Comparison of ENCODE assay signal across 10 cellular contexts in genomic region chr7:6273380-6273837, GRCh38. TPM values are rescaled to one million over a fixed set of nuclear protein-coding genes. Genes with fewer than 3 reads are reported as not detected.
DNase-seq lines count a peak whose midpoint lies in the region; ATAC-seq and TF ChIP-seq lines count a peak whose summit lies in the region.
"Had no signal": no experiment of that assay in that cellular context is flagged by ENCODE, and none has a peak within 500 bp of the region (broad histone marks: within the 10 kb centered on the region; RNA-seq: fewer than 3 reads in every experiment).

No MANE protein-coding gene starts in this region.

- H3K36me3 ChIP-seq in CD8-positive, alpha-beta T cell (ENCODE audit: insufficient read depth, low read length) = no peaks in the 10 kb centered on the region
- no peaks in the 10 kb centered on the region for H3K36me3 ChIP-seq in right lobe of liver
- H3K36me3 ChIP-seq: thoracic aorta had no signal

- no peak for TF ChIP-seq POLR2A in right lobe of liver (IDR thresholded peaks at IDR 0.05)

- H3K27me3 Mint-ChIP-seq in CD8-positive, alpha-beta T cell (ENCODE audit: low read depth) = peaks cover 10% of the 10 kb centered on the region

- no peaks in the 10 kb centered on the region for H3K9me3 ChIP-seq in CD8-positive, alpha-beta T cell (ENCODE audit: low read length)
- no peaks in the 10 kb centered on the region for H3K9me3 ChIP-seq in right lobe of liver
- H3K9me3 ChIP-seq: thoracic aorta had no signal

- no peak for ATAC-seq in CD8-positive, alpha-beta T cell
- ATAC-seq in right lobe of liver = peak; percentile 24 to 59 (median 40)

- H3K27me3 ChIP-seq in CD8-positive, alpha-beta T cell (ENCODE audit: insufficient read depth, low read length) = no peaks in the 10 kb centered on the region
- H3K27me3 ChIP-seq in right lobe of liver = no peaks in the 10 kb centered on the region

- WGBS in right lobe of liver (ENCODE audit: insufficient coverage, low coverage, low lambda C conversion rate, missing lambda C conversion rate) = 51% methylated on average over 5 of the region's 6 CpGs

- no peaks in the 10 kb centered on the region for H3K9me3 Mint-ChIP-seq in CD8-positive, alpha-beta T cell
- H3K9me3 Mint-ChIP-seq: activated naive CD4-positive, alpha-beta T cell treated with anti-CD3 and anti-CD28 coated beads, Interleukin-2, amount 50 U/mL, for 72 hours had no signal

- no peak for TF ChIP-seq CTCF in CD8-positive, alpha-beta T cell (IDR thresholded peaks at IDR 0.05)
- TF ChIP-seq CTCF in right lobe of liver (IDR thresholded peaks at IDR 0.05) = no peak

- no peak for DNase-seq in CD8-positive, alpha-beta T cell
- peak; percentile 78 for DNase-seq in LoVo (ENCODE audit: low spot score)
- DNase-seq in SHP77 treated with DMSO at 0.1 percent for 48 hours (lab: John Stamatoyannopoulos, UW) = peak; percentile 88
- peak; percentile 42 to 85 (median 74) for DNase-seq in right lobe of liver
- no peak for DNase-seq in NCI-H1694 (lab: John Stamatoyannopoulos, UW)
- DNase-seq in T1000 (lab: John Stamatoyannopoulos, UW) = no peak
- DNase-seq in middle frontal gyrus (ENCODE audit: extremely low spot score, low spot score) = no peak
- no peak for DNase-seq in kidney glomerular epithelial cell (lab: John Stamatoyannopoulos, UW)

- H3K4me1 ChIP-seq in CD8-positive, alpha-beta T cell (ENCODE audit: insufficient read depth, low read length) = peaks cover 6% of the 10 kb centered on the region
- peaks cover 0 to 10% (median 3%) of the 10 kb centered on the region in 4 donors for H3K4me1 ChIP-seq in right lobe of liver

- no peaks in the 10 kb centered on the region for H3K36me3 Mint-ChIP-seq in CD8-positive, alpha-beta T cell

- intact Hi-C loops in CD8-positive, alpha-beta T cell (cut with DNase I, micrococcal nuclease) = loop anchor here in 1 of 2 experiments (5.0 kb wide), 1 partner anchor 49 kb away; no protein-coding TSS in a partner anchor
- intact Hi-C loops in right lobe of liver (cut with DNase I) = no loop called here

- peak overlapping the region; percentile 77 for H3K4me3 Mint-ChIP-seq in CD8-positive, alpha-beta T cell

- no peak overlapping the region for H3K4me3 ChIP-seq in CD8-positive, alpha-beta T cell (ENCODE audit: low read depth, low read length)
- H3K4me3 ChIP-seq in right lobe of liver = no peak overlapping the region

- POLR2A ChIA-PET in CD8-positive, alpha-beta T cell (lab: Charles Lee) = no interaction called here

- H3K27ac Mint-ChIP-seq in CD8-positive, alpha-beta T cell = no peak overlapping the region

- CTCF ChIA-PET in CD8-positive, alpha-beta T cell (lab: Charles Lee) = interaction anchor here (1.1 kb wide), 1 partner anchor 51 kb away, joined by 3 read pairs; no protein-coding TSS in a partner anchor

- H3K27ac ChIP-seq in CD8-positive, alpha-beta T cell (ENCODE audit: low read depth, low read length) = no peak overlapping the region
- H3K27ac ChIP-seq in right lobe of liver = no peak overlapping the region

- H3K4me1 Mint-ChIP-seq in CD8-positive, alpha-beta T cell (ENCODE audit: low read depth) = peaks cover 24% of the 10 kb centered on the region

RNA-seq across cellular contexts. Expression of gene CYTH3, which starts 1.0 kb away (rescaled TPM):
- 10 to 100 TPM; 12.1 to 14.9 TPM for total RNA-seq in CD8-positive, alpha-beta T cell
- 1 to 10 TPM; 2.7 to 6.6 (median 4.1) TPM for total RNA-seq in right lobe of liver

Comparison
In these comparisons a context has a peak if more than half of its experiments do, and no peak if none do; other contexts are left out.
1. DNase-seq: peak in LoVo (single experiment), SHP77 treated with DMSO at 0.1 percent for 48 hours (single experiment) and right lobe of liver (3 of 3); none in CD8-positive, alpha-beta T cell (0 of 7), NCI-H1694 (single experiment), T1000 (single experiment), middle frontal gyrus (single experiment) and kidney glomerular epithelial cell (single experiment).